In genomic region chr3:128194843-128195242, GRCh38 we compare ENCODE assay signal across 16 cellular contexts.
"Had no signal": no experiment of that assay in that cellular context is flagged by ENCODE, and none has a peak within 500 bp of the region (broad histone marks: within the 10 kb centered on the region; RNA-seq: fewer than 3 reads in every experiment).

No MANE protein-coding gene starts in this region.

- H3K27me3 ChIP-seq: breast epithelium, suprapubic skin, upper lobe of right lung had no signal

- H3K4me1 ChIP-seq: breast epithelium, upper lobe of right lung had no signal

- H3K36me3 ChIP-seq: breast epithelium, suprapubic skin, upper lobe of right lung had no signal

- DNase-seq: activated CD4-positive, alpha-beta memory T cell treated with anti-CD3 and anti-CD28 coated beads for 36 hours; activated gamma-delta T cell treated with Interleukin-2 at 50 U/mL for 16 hours; activated naive CD8-positive, alpha-beta T cell treated with anti-CD3 and anti-CD28 coated beads for 36 hours; activated T-cell treated with anti-CD3 and anti-CD28 coated beads, Interleukin-2, amount 50 U/mL, for 72 hours; foreskin melanocyte; kidney; mammary epithelial cell; nephron progenitor cell; psoas muscle; stimulated activated CD4-positive, alpha-beta T cell treated with anti-CD3 and anti-CD28 coated beads, Interleukin-4, amount 100 ng/mL, for 1 hour; stimulated activated CD8-positive, alpha-beta memory T cell treated with anti-CD3 and anti-CD28 coated beads, Interleukin-4, amount 100 ng/mL, for 48 hours; stimulated activated naive CD8-positive, alpha-beta T cell treated with anti-CD3 and anti-CD28 coated beads, Interleukin-15, Interleukin-2, amounts not matched to agents 100 U/mL and 50 U/mL, for 24 hours; T-helper 9 cell; upper lobe of right lung had no signal

- H3K9me3 ChIP-seq: breast epithelium, psoas muscle, suprapubic skin, upper lobe of right lung had no signal

- H3K4me3 ChIP-seq: breast epithelium, psoas muscle, suprapubic skin, upper lobe of right lung had no signal

- H3K27ac ChIP-seq: psoas muscle, suprapubic skin, upper lobe of right lung had no signal
